35 cellular contexts compared by ENCODE assay signal in genomic region chr2:168901013-168901412, GRCh38. TPM values are rescaled to one million over a fixed set of nuclear protein-coding genes. Genes with fewer than 3 reads are reported as not detected.
"Had no signal": no experiment of that assay in that cellular context is flagged by ENCODE, and none has a peak within 500 bp of the region (broad histone marks: within the 10 kb centered on the region; RNA-seq: fewer than 3 reads in every experiment).

Gene G6PC2 (plus strand): TSS chr2:168901291. CDS start chr2:168901332, 41 bp downstream.

- H3K36me3 ChIP-seq: cardiac muscle cell, Peyer's patch, SJSA1 had no signal

- H3K9me3 ChIP-seq: Peyer's patch, SJSA1 had no signal

- ATAC-seq: activated CD8-positive, alpha-beta T cell treated with anti-CD3 and anti-CD28 coated beads for 36 hours; activated T-cell treated with anti-CD3 and anti-CD28 coated beads, Interleukin-2, amount 50 U/mL, for 72 hours; activated T-helper 17 cell treated with anti-CD3 and anti-CD28 coated beads, Interleukin-2, amount 50 U/mL, for 72 hours; PC-3 had no signal

- H3K27me3 ChIP-seq: cardiac muscle cell, Peyer's patch had no signal

- H3K4me3 ChIP-seq: cardiac muscle cell, Peyer's patch, SJSA1 had no signal

- H3K27ac ChIP-seq: cardiac muscle cell, Peyer's patch, SJSA1 had no signal

- DNase-seq: activated CD4-positive, alpha-beta T cell treated with anti-CD3 and anti-CD28 coated beads, Interleukin-2, amount 10 ng/mL, durations not matched to agents 24 days and 14 days; activated CD4-positive, alpha-beta T cell treated with anti-CD3 and anti-CD28 coated beads, Interleukin-2, amount 50 U/mL, for 4 hours; activated CD8-positive, alpha-beta T cell treated with anti-CD3 and anti-CD28 coated beads for 36 hours; activated effector memory CD4-positive, alpha-beta T cell treated with anti-CD3 and anti-CD28 coated beads, Interleukin-2, amount 50 U/mL, for 16 hours; activated naive CD4-positive, alpha-beta T cell; activated naive CD4-positive, alpha-beta T cell treated with anti-CD3 and anti-CD28 coated beads, Interleukin-2, amount 50 U/mL, for 16 hours; activated naive CD8-positive, alpha-beta T cell treated with anti-CD3 and anti-CD28 coated beads for 36 hours; activated T-cell treated with anti-CD3 and anti-CD28 coated beads, Interleukin-2, amount 50 U/mL, for 1 hour; activated T-cell treated with anti-CD3 and anti-CD28 coated beads, Interleukin-2, amount 50 U/mL, for 72 hours; amniotic stem cell; aorta; Karpas-422; NCI-H1105 treated with DMSO at 0.1 percent for 48 hours; NCI-H1436; NCI-H1694; NCI-H1930; NCI-H2081 treated with DMSO at 0.1 percent for 48 hours; NCI-H226; NCI-H524 treated with DMSO at 0.1 percent for 48 hours; NCI-H82; NK-92 treated with Interleukin-12 subunit alpha and Interleukin-12 subunit beta, amount 100 ng/mL, for 24 hours; PC-3; Peyer's patch; RPMI8226; SHP77 treated with DMSO at 0.1 percent for 48 hours; SW 1271; T-helper 1 cell; T1000 had no signal

- H3K4me1 ChIP-seq: Peyer's patch, SJSA1 had no signal

RNA-seq across cellular contexts. Expression of gene G6PC2, which starts in this region (rescaled TPM):
- total RNA-seq: activated CD4-positive, alpha-beta T cell treated with anti-CD3 and anti-CD28 coated beads, Interleukin-2, amount 10 ng/mL, durations not matched to agents 24 days and 14 days; activated CD8-positive, alpha-beta memory T cell treated with anti-CD3 and anti-CD28 coated beads for 36 hours; activated CD8-positive, alpha-beta T cell treated with anti-CD3 and anti-CD28 coated beads for 36 hours; activated naive CD8-positive, alpha-beta T cell treated with anti-CD3 and anti-CD28 coated beads for 36 hours; activated T-cell treated with anti-CD3 and anti-CD28 coated beads, Interleukin-2, amount 50 U/mL, for 72 hours; activated T-helper 17 cell treated with anti-CD3 and anti-CD28 coated beads, Interleukin-2, amount 50 U/mL, for 72 hours; cardiac muscle cell; MCF 10A; NCI-H460; PC-3; Peyer's patch; SJSA1; T-helper 2 cell treated with Interferon-gamma antibody and Interleukin-4, amounts not matched to agents 100 ng/mL and 5 ng/mL, for 36 hours had no signal
- polyA plus RNA-seq: aorta, cardiac muscle cell had no signal
